2 cellular contexts compared by ENCODE assay signal in the genomic region with DNA sequence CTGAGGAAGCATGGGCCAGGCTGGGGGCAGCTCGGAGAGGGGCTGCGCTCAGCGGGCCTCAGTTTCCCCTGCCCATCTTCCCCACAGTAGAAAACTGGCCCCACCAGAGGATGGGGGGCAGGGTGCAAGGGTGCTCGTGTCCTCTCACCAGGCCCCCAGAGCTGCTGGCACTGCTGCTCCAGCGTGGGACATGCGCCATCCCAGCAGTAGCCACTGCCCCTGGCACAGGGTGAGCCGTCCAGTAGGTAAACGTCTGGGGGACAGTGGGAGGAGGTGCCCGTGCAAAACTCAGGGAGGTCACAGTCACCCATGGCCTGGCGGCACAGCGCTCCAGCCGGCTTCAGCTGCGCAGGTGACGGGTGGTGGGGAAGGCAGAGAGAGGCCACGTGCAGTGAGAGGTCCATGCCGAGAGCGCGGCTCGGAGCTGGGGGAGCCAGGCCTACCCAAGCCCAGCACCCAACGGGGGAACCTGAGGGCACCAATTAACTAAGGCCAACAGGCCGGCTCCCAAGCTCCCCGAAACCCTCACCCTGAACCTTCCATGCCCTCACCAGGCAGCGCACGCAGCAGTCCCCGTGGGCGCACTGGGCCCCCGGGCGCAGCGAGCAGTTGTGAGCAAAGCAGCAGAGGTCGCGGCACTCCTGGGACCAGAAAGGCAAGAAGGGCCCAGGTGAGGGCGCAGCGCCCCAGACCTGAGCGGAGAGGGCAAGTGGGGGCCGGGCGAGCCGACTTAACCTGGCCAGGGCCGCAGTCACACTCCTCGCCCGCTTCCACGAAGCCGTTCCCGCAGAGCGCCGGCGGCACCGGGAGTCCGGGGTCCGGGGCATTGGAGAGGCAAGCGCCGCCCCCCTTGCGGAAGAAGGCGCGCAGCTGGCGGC.
A peak's percentile ranks its signal among the peaks of the same experiment; 100 is the strongest.
TF ChIP-seq lines count a peak whose summit lies in the region.

No MANE protein-coding gene starts in this region.

TF ChIP-seq in HepG2, 621 proteins besides CTCF, POLR2A, EP300 and RAD21 (continues in another document):
- TF ChIP-seq, protein P1, sequence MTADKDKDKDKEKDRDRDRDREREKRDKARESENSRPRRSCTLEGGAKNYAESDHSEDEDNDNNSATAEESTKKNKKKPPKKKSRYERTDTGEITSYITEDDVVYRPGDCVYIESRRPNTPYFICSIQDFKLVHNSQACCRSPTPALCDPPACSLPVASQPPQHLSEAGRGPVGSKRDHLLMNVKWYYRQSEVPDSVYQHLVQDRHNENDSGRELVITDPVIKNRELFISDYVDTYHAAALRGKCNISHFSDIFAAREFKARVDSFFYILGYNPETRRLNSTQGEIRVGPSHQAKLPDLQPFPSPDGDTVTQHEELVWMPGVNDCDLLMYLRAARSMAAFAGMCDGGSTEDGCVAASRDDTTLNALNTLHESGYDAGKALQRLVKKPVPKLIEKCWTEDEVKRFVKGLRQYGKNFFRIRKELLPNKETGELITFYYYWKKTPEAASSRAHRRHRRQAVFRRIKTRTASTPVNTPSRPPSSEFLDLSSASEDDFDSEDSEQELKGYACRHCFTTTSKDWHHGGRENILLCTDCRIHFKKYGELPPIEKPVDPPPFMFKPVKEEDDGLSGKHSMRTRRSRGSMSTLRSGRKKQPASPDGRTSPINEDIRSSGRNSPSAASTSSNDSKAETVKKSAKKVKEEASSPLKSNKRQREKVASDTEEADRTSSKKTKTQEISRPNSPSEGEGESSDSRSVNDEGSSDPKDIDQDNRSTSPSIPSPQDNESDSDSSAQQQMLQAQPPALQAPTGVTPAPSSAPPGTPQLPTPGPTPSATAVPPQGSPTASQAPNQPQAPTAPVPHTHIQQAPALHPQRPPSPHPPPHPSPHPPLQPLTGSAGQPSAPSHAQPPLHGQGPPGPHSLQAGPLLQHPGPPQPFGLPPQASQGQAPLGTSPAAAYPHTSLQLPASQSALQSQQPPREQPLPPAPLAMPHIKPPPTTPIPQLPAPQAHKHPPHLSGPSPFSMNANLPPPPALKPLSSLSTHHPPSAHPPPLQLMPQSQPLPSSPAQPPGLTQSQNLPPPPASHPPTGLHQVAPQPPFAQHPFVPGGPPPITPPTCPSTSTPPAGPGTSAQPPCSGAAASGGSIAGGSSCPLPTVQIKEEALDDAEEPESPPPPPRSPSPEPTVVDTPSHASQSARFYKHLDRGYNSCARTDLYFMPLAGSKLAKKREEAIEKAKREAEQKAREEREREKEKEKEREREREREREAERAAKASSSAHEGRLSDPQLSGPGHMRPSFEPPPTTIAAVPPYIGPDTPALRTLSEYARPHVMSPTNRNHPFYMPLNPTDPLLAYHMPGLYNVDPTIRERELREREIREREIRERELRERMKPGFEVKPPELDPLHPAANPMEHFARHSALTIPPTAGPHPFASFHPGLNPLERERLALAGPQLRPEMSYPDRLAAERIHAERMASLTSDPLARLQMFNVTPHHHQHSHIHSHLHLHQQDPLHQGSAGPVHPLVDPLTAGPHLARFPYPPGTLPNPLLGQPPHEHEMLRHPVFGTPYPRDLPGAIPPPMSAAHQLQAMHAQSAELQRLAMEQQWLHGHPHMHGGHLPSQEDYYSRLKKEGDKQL (CRISPR knock-in tag; IDR thresholded peaks at IDR 0.05; ENCODE audit: low read depth), result no peak
- no peak for TF ChIP-seq ZNF761 (CRISPR knock-in tag; conservative IDR thresholded peaks at IDR 0.05)
- no peak for TF ChIP-seq KLF12 (CRISPR knock-in tag; IDR thresholded peaks at IDR 0.05; ENCODE audit: borderline replicate concordance)
- TF ChIP-seq HNF4G (IDR thresholded peaks at IDR 0.05; ENCODE audit: borderline replicate concordance, low read depth, low read length), result no peak
- TF ChIP-seq HNF4G (CRISPR knock-in tag; IDR thresholded peaks at IDR 0.05; ENCODE audit: borderline replicate concordance, low read depth), result no peak
- TF ChIP-seq NAIF1 (CRISPR knock-in tag; IDR thresholded peaks at IDR 0.05; ENCODE audit: borderline replicate concordance), result no peak
- TF ChIP-seq, protein P2, sequence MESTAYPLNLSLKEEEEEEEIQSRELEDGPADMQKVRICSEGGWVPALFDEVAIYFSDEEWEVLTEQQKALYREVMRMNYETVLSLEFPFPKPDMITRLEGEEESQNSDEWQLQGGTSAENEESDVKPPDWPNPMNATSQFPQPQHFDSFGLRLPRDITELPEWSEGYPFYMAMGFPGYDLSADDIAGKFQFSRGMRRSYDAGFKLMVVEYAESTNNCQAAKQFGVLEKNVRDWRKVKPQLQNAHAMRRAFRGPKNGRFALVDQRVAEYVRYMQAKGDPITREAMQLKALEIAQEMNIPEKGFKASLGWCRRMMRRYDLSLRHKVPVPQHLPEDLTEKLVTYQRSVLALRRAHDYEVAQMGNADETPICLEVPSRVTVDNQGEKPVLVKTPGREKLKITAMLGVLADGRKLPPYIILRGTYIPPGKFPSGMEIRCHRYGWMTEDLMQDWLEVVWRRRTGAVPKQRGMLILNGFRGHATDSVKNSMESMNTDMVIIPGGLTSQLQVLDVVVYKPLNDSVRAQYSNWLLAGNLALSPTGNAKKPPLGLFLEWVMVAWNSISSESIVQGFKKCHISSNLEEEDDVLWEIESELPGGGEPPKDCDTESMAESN (CRISPR knock-in tag; conservative IDR thresholded peaks at IDR 0.05), result 0 out of 2 replicates have a peak, but pooled peaks have one; percentile 37
- TF ChIP-seq, protein P3, sequence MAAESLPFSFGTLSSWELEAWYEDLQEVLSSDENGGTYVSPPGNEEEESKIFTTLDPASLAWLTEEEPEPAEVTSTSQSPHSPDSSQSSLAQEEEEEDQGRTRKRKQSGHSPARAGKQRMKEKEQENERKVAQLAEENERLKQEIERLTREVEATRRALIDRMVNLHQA (CRISPR knock-in tag; IDR thresholded peaks at IDR 0.05), result no peak
- TF ChIP-seq ZNF878 (CRISPR knock-in tag; IDR thresholded peaks at IDR 0.05), result no peak
- no peak for TF ChIP-seq ZSCAN30 (CRISPR knock-in tag; IDR thresholded peaks at IDR 0.05)
- no peak for TF ChIP-seq ZNF7 (CRISPR knock-in tag; IDR thresholded peaks at IDR 0.05)
- TF ChIP-seq, protein P4, sequence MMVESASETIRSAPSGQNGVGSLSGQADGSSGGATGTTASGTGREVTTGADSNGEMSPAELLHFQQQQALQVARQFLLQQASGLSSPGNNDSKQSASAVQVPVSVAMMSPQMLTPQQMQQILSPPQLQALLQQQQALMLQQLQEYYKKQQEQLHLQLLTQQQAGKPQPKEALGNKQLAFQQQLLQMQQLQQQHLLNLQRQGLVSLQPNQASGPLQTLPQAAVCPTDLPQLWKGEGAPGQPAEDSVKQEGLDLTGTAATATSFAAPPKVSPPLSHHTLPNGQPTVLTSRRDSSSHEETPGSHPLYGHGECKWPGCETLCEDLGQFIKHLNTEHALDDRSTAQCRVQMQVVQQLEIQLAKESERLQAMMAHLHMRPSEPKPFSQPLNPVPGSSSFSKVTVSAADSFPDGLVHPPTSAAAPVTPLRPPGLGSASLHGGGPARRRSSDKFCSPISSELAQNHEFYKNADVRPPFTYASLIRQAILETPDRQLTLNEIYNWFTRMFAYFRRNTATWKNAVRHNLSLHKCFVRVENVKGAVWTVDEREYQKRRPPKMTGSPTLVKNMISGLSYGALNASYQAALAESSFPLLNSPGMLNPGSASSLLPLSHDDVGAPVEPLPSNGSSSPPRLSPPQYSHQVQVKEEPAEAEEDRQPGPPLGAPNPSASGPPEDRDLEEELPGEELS (CRISPR knock-in tag; IDR thresholded peaks at IDR 0.05), result no peak
- no peak for TF ChIP-seq ZNF354B (CRISPR knock-in tag; IDR thresholded peaks at IDR 0.05)

TF ChIP-seq in HEK293T, 16 proteins besides CTCF, POLR2A, EP300 and RAD21:
- TF ChIP-seq FOXA1 (IDR thresholded peaks at IDR 0.05), result no peak
- TF ChIP-seq HDGF (IDR thresholded peaks at IDR 0.05; ENCODE audit: borderline replicate concordance), result no peak
- no peak for TF ChIP-seq ELF4 (IDR thresholded peaks at IDR 0.05)
- TF ChIP-seq BHLHE40 (IDR thresholded peaks at IDR 0.05; ENCODE audit: borderline replicate concordance), result no peak
- TF ChIP-seq NFRKB (IDR thresholded peaks at IDR 0.05), result no peak
- no peak for TF ChIP-seq ARNT (IDR thresholded peaks at IDR 0.05)
- TF ChIP-seq FOXK2 (IDR thresholded peaks at IDR 0.05), result no peak
- TF ChIP-seq SP1 (IDR thresholded peaks at IDR 0.05), result no peak
- TF ChIP-seq, protein P5, sequence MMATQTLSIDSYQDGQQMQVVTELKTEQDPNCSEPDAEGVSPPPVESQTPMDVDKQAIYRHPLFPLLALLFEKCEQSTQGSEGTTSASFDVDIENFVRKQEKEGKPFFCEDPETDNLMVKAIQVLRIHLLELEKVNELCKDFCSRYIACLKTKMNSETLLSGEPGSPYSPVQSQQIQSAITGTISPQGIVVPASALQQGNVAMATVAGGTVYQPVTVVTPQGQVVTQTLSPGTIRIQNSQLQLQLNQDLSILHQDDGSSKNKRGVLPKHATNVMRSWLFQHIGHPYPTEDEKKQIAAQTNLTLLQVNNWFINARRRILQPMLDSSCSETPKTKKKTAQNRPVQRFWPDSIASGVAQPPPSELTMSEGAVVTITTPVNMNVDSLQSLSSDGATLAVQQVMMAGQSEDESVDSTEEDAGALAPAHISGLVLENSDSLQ (IDR thresholded peaks at IDR 0.05), result no peak
- TF ChIP-seq LEF1 (IDR thresholded peaks at IDR 0.05; ENCODE audit: borderline replicate concordance), result no peak
- no peak for TF ChIP-seq SUZ12 (IDR thresholded peaks at IDR 0.05)
- TF ChIP-seq TARDBP (IDR thresholded peaks at IDR 0.05), result no peak
- no peak for TF ChIP-seq CTBP1 (IDR thresholded peaks at IDR 0.05; ENCODE audit: borderline replicate concordance)
- no peak for TF ChIP-seq FOXM1 (IDR thresholded peaks at IDR 0.05; ENCODE audit: borderline replicate concordance)
- TF ChIP-seq L3MBTL2 (conservative IDR thresholded peaks at IDR 0.05), result no peak
- no peak for TF ChIP-seq ZNF384 (IDR thresholded peaks at IDR 0.05)
